ENCODE assay signal across 8 cellular contexts in genomic region chr3:76044601-76045600, GRCh38.
DNase-seq lines count a peak whose midpoint lies in the region; ATAC-seq and TF ChIP-seq lines count a peak whose summit lies in the region.

No MANE protein-coding gene starts in this region.

- no peaks in the 10 kb centered on the region for H3K36me3 Mint-ChIP-seq in naive thymus-derived CD4-positive, alpha-beta T cell

- H3K4me3 ChIP-seq in GM23248 (no peak overlapping the region), iPS DF 6.9 (ENCODE audit: low read length) (no peak overlapping the region)
- no peak overlapping the region for H3K4me3 ChIP-seq in naive thymus-derived CD4-positive, alpha-beta T cell (ENCODE audit: low read length)

- H3K9me3 ChIP-seq in GM23248 (ENCODE audit: low read depth) (no peaks in the 10 kb centered on the region), iPS DF 6.9 (ENCODE audit: control insufficient read depth, insufficient read depth, low read length) (no peaks in the 10 kb centered on the region)
- no peaks in the 10 kb centered on the region for H3K9me3 ChIP-seq in naive thymus-derived CD4-positive, alpha-beta T cell (ENCODE audit: control insufficient read depth in 2 of 3, low read length in 3 of 3)

- H3K27ac Mint-ChIP-seq in naive thymus-derived CD4-positive, alpha-beta T cell = no peak overlapping the region

- POLR2A ChIA-PET in naive thymus-derived CD4-positive, alpha-beta T cell (lab: Charles Lee) = interaction anchor here (0.7 kb wide), 1 partner anchor 81 kb away, joined by 4 read pairs; no protein-coding TSS in a partner anchor

- H3K27ac ChIP-seq in GM23248 = no peak overlapping the region
- peak overlapping the region; percentile 94 for H3K27ac ChIP-seq in iPS DF 6.9 (ENCODE audit: low read length)
- no peak overlapping the region for H3K27ac ChIP-seq in naive thymus-derived CD4-positive, alpha-beta T cell (ENCODE audit: low read depth, low read length)

- peaks cover 0 to 11% (median 3%) of the 10 kb centered on the region in 11 donors for H3K9me3 Mint-ChIP-seq in naive thymus-derived CD4-positive, alpha-beta T cell

- no peaks in the 10 kb centered on the region for H3K27me3 Mint-ChIP-seq in naive thymus-derived CD4-positive, alpha-beta T cell

- no peak overlapping the region for H3K4me3 Mint-ChIP-seq in naive thymus-derived CD4-positive, alpha-beta T cell

- CTCF ChIA-PET in naive thymus-derived CD4-positive, alpha-beta T cell (lab: Charles Lee) = no interaction called here

- H2AFZ ChIP-seq in GM23248 = peak overlapping the region; percentile 63

- H3F3A ChIP-seq in GM23248 (ENCODE audit: insufficient read depth) = peaks cover 15% of the 10 kb centered on the region

- 30 to 39% methylated on average over 3 of the region's 3 CpGs for WGBS in GM23248 (ENCODE audit: low coverage in 1 of 2, low lambda C conversion rate in 2 of 2, missing lambda C conversion rate in 2 of 2), 2 experiments
- no CpG with 5 or more reads among the region's 3 CpGs for WGBS in iPS DF 6.9 (ENCODE audit: insufficient coverage, insufficient read length)

- no peaks in the 10 kb centered on the region for H3K9me2 ChIP-seq in GM23248 (ENCODE audit: insufficient read depth)

- no peaks in the 10 kb centered on the region for H4K20me1 ChIP-seq in GM23248 (ENCODE audit: insufficient read depth)

- no peaks in the 10 kb centered on the region for H3K36me3 ChIP-seq in GM23248 (ENCODE audit: low read depth)
- H3K36me3 ChIP-seq in iPS DF 6.9 (ENCODE audit: control insufficient read depth, insufficient read depth, low read length) = no peaks in the 10 kb centered on the region
- H3K36me3 ChIP-seq in naive thymus-derived CD4-positive, alpha-beta T cell (ENCODE audit: control insufficient read depth in 2 of 3, insufficient read depth in 3 of 3, low read length in 3 of 3) = no peaks in the 10 kb centered on the region

- intact Hi-C loops in naive thymus-derived CD4-positive, alpha-beta T cell (cut with micrococcal nuclease) = no loop called here

- ATAC-seq in SK-N-SH treated with all-trans-retinoic acid at 6 μM for 48 hours (no peak), GM21526 (IDR thresholded peaks at IDR 0.05; ENCODE audit: low FRiP score, unreplicated experiment) (no peak), HG02852 (IDR thresholded peaks at IDR 0.05; ENCODE audit: unreplicated experiment) (no peak)
- ATAC-seq in naive thymus-derived CD4-positive, alpha-beta T cell = no peak

- H3K27me3 ChIP-seq in GM23248 (replicated peaks; ENCODE audit: insufficient read depth) (no peaks in the 10 kb centered on the region), iPS DF 6.9 (ENCODE audit: control insufficient read depth, insufficient read depth, low read length) (no peaks in the 10 kb centered on the region)
- no peaks in the 10 kb centered on the region for H3K27me3 ChIP-seq in naive thymus-derived CD4-positive, alpha-beta T cell (ENCODE audit: control insufficient read depth in 2 of 2, insufficient read depth in 2 of 2, low read length in 2 of 2)

- H3K4me1 Mint-ChIP-seq in naive thymus-derived CD4-positive, alpha-beta T cell = no peaks in the 10 kb centered on the region

- DNase-seq in CD1c-positive myeloid dendritic cell (ENCODE audit: extremely low spot score) (peak; percentile 11), GM23248 (peak; percentile 80), iPS DF 6.9 (ENCODE audit: low read depth, low spot score) (no peak), GDM1 (lab: John Stamatoyannopoulos, UW) (no peak)
- DNase-seq in naive thymus-derived CD4-positive, alpha-beta T cell = no peak

- H3K4me1 ChIP-seq in GM23248 (ENCODE audit: insufficient read depth) (peaks cover 32% of the 10 kb centered on the region), iPS DF 6.9 (ENCODE audit: control insufficient read depth, insufficient read depth, low read length) (peaks cover 3% of the 10 kb centered on the region; the same call in 1 of the 2 replicates)
- no peaks in the 10 kb centered on the region for H3K4me1 ChIP-seq in naive thymus-derived CD4-positive, alpha-beta T cell (ENCODE audit: control insufficient read depth in 2 of 2, insufficient read depth in 2 of 2, low read length in 2 of 2)

- no peak overlapping the region for H3K9ac ChIP-seq in GM23248

- no peak overlapping the region for H3K4me2 ChIP-seq in GM23248 (ENCODE audit: unreplicated experiment)

- no peaks in the 10 kb centered on the region for H3K79me2 ChIP-seq in GM23248 (ENCODE audit: insufficient read depth)

- in situ Hi-C loops in GM23248 (cut with MboI) = no loop called here

TF ChIP-seq in SK-N-SH treated with all-trans-retinoic acid at 6 μM for 48 hours, 23 proteins besides CTCF, POLR2A, EP300 and RAD21:
- no peak for TF ChIP-seq SNAI2 (CRISPR knock-in tag; IDR thresholded peaks at IDR 0.05)
- peak; percentile 29; the same call in 1 of the 2 replicates for TF ChIP-seq ISL1 (CRISPR knock-in tag; IDR thresholded peaks at IDR 0.05)
- TF ChIP-seq ZNF70 (CRISPR knock-in tag; IDR thresholded peaks at IDR 0.05) = no peak

Comparison
In these comparisons a context has a peak if more than half of its experiments do, and no peak if none do; other contexts are left out.
1. DNase-seq: peak in CD1c-positive myeloid dendritic cell (single experiment) and GM23248 (single experiment); none in iPS DF 6.9 (single experiment), naive thymus-derived CD4-positive, alpha-beta T cell (0 of 9) and GDM1 (single experiment).